ENCODE assay signal across 2 cellular contexts in the genomic region with DNA sequence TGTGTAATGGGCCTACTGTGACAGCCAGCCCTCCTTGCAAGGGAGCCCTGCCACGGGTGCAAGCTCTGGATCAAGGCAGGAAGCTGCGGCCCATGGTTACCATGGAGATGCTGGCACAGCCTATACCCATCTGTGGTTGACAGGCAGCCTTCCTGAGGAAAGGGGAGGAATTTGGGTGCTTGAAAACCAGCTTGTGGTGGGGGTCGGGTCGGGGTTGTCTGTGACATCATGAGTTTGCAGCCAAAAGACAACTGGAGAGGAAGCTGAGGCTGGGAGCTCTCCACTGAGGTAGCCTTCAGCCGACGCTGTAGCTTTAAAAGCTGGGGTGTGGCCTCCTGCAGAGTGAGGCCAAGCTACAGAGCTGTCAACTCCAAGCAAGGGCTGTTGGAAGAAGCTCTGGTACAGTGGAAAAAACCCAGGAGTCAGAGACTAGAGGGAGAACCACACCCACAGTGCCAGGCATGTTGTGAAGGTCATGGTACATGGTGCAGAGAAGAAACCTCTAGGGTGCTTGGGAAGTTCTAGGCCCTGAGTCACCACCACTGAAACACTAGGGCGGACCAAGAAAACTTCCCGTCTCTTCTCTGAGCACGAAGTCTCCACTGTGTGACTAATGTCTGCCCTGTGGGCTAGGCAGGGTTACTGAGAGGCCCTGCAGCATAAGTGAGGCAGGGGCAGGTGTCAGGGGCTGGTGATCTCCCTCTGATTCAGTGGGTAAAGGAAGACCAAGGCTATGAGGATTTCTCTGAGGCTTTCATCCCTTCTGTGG.
A peak's percentile ranks its signal among the peaks of the same experiment; 100 is the strongest.
TF ChIP-seq lines count a peak whose summit lies in the region.

No MANE protein-coding gene starts in this region.

TF ChIP-seq in GM23338, 12 proteins besides CTCF, POLR2A, EP300 and RAD21:
- TF ChIP-seq, protein P1, sequence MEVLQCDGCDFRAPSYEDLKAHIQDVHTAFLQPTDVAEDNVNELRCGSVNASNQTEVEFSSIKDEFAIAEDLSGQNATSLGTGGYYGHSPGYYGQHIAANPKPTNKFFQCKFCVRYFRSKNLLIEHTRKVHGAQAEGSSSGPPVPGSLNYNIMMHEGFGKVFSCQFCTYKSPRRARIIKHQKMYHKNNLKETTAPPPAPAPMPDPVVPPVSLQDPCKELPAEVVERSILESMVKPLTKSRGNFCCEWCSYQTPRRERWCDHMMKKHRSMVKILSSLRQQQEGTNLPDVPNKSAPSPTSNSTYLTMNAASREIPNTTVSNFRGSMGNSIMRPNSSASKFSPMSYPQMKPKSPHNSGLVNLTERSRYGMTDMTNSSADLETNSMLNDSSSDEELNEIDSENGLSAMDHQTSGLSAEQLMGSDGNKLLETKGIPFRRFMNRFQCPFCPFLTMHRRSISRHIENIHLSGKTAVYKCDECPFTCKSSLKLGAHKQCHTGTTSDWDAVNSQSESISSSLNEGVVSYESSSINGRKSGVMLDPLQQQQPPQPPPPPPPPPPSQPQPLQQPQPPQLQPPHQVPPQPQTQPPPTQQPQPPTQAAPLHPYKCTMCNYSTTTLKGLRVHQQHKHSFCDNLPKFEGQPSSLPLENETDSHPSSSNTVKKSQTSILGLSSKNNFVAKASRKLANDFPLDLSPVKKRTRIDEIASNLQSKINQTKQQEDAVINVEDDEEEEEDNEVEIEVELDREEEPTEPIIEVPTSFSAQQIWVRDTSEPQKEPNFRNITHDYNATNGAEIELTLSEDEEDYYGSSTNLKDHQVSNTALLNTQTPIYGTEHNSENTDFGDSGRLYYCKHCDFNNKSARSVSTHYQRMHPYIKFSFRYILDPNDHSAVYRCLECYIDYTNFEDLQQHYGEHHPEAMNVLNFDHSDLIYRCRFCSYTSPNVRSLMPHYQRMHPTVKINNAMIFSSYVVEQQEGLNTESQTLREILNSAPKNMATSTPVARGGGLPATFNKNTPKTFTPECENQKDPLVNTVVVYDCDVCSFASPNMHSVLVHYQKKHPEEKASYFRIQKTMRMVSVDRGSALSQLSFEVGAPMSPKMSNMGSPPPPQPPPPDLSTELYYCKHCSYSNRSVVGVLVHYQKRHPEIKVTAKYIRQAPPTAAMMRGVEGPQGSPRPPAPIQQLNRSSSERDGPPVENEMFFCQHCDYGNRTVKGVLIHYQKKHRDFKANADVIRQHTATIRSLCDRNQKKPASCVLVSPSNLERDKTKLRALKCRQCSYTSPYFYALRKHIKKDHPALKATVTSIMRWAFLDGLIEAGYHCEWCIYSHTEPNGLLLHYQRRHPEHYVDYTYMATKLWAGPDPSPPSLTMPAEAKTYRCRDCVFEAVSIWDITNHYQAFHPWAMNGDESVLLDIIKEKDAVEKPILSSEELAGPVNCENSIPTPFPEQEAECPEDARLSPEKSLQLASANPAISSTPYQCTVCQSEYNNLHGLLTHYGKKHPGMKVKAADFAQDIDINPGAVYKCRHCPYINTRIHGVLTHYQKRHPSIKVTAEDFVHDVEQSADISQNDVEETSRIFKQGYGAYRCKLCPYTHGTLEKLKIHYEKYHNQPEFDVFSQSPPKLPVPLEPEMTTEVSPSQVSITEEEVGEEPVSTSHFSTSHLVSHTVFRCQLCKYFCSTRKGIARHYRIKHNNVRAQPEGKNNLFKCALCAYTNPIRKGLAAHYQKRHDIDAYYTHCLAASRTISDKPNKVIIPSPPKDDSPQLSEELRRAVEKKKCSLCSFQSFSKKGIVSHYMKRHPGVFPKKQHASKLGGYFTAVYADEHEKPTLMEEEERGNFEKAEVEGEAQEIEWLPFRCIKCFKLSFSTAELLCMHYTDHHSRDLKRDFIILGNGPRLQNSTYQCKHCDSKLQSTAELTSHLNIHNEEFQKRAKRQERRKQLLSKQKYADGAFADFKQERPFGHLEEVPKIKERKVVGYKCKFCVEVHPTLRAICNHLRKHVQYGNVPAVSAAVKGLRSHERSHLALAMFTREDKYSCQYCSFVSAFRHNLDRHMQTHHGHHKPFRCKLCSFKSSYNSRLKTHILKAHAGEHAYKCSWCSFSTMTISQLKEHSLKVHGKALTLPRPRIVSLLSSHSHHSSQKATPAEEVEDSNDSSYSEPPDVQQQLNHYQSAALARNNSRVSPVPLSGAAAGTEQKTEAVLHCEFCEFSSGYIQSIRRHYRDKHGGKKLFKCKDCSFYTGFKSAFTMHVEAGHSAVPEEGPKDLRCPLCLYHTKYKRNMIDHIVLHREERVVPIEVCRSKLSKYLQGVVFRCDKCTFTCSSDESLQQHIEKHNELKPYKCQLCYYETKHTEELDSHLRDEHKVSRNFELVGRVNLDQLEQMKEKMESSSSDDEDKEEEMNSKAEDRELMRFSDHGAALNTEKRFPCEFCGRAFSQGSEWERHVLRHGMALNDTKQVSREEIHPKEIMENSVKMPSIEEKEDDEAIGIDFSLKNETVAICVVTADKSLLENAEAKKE (CRISPR knock-in tag; IDR thresholded peaks at IDR 0.05) = no peak
- TF ChIP-seq STAT1 (IDR thresholded peaks at IDR 0.05; ENCODE audit: unreplicated experiment) (no peak), EZH2 (IDR thresholded peaks at IDR 0.05; ENCODE audit: low read depth, unreplicated experiment) (no peak), NANOG (IDR thresholded peaks at IDR 0.05; ENCODE audit: borderline replicate concordance) (no peak), ZNF331 (CRISPR knock-in tag; IDR thresholded peaks at IDR 0.05; ENCODE audit: low read depth) (no peak), ZNF114 (CRISPR knock-in tag; IDR thresholded peaks at IDR 0.05) (no peak), JUNB (IDR thresholded peaks at IDR 0.05; ENCODE audit: unreplicated experiment) (no peak), POLR2AphosphoS5 (IDR thresholded peaks at IDR 0.05; ENCODE audit: low read depth) (no peak), CREB1 (CRISPR knock-in tag; IDR thresholded peaks at IDR 0.05; ENCODE audit: low read depth) (no peak)
- TF ChIP-seq, protein P2, sequence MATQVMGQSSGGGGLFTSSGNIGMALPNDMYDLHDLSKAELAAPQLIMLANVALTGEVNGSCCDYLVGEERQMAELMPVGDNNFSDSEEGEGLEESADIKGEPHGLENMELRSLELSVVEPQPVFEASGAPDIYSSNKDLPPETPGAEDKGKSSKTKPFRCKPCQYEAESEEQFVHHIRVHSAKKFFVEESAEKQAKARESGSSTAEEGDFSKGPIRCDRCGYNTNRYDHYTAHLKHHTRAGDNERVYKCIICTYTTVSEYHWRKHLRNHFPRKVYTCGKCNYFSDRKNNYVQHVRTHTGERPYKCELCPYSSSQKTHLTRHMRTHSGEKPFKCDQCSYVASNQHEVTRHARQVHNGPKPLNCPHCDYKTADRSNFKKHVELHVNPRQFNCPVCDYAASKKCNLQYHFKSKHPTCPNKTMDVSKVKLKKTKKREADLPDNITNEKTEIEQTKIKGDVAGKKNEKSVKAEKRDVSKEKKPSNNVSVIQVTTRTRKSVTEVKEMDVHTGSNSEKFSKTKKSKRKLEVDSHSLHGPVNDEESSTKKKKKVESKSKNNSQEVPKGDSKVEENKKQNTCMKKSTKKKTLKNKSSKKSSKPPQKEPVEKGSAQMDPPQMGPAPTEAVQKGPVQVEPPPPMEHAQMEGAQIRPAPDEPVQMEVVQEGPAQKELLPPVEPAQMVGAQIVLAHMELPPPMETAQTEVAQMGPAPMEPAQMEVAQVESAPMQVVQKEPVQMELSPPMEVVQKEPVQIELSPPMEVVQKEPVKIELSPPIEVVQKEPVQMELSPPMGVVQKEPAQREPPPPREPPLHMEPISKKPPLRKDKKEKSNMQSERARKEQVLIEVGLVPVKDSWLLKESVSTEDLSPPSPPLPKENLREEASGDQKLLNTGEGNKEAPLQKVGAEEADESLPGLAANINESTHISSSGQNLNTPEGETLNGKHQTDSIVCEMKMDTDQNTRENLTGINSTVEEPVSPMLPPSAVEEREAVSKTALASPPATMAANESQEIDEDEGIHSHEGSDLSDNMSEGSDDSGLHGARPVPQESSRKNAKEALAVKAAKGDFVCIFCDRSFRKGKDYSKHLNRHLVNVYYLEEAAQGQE (IDR thresholded peaks at IDR 0.05; ENCODE audit: unreplicated experiment) = no peak

TF ChIP-seq in HepG2, 621 proteins besides CTCF, POLR2A, EP300 and RAD21 (continues in another document):
- TF ChIP-seq, protein P3, sequence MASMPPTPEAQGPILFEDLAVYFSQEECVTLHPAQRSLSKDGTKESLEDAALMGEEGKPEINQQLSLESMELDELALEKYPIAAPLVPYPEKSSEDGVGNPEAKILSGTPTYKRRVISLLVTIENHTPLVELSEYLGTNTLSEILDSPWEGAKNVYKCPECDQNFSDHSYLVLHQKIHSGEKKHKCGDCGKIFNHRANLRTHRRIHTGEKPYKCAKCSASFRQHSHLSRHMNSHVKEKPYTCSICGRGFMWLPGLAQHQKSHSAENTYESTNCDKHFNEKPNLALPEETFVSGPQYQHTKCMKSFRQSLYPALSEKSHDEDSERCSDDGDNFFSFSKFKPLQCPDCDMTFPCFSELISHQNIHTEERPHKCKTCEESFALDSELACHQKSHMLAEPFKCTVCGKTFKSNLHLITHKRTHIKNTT (CRISPR knock-in tag; IDR thresholded peaks at IDR 0.05) = no peak
- TF ChIP-seq JUN (CRISPR knock-in tag; IDR thresholded peaks at IDR 0.05) (0 out of 2 replicates have a peak, but pooled peaks have one; percentile 41), RXRB (CRISPR knock-in tag; IDR thresholded peaks at IDR 0.05; ENCODE audit: borderline replicate concordance) (peak; percentile 24; the same call in 1 of the 2 replicates), ZNF747 (CRISPR knock-in tag; IDR thresholded peaks at IDR 0.05; ENCODE audit: borderline replicate concordance) (0 out of 2 replicates have a peak, but pooled peaks have one; percentile 12), BRCA1 (CRISPR knock-in tag; IDR thresholded peaks at IDR 0.05) (no peak), GZF1 (CRISPR knock-in tag; IDR thresholded peaks at IDR 0.05) (peak; percentile 33; the same call in 1 of the 2 replicates), SNAPC2 (CRISPR knock-in tag; IDR thresholded peaks at IDR 0.05) (peak; percentile 56; the same call in 1 of the 2 replicates), DMAP1 (CRISPR knock-in tag; IDR thresholded peaks at IDR 0.05) (peak; percentile 34; the same call in 1 of the 2 replicates), TOPORS (CRISPR knock-in tag; IDR thresholded peaks at IDR 0.05) (0 out of 2 replicates have a peak, but pooled peaks have one; percentile 37), ZNF543 (CRISPR knock-in tag; IDR thresholded peaks at IDR 0.05) (0 out of 2 replicates have a peak, but pooled peaks have one; percentile 6), ZNF564 (CRISPR knock-in tag; IDR thresholded peaks at IDR 0.05) (0 out of 2 replicates have a peak, but pooled peaks have one; percentile 34), MBD4 (IDR thresholded peaks at IDR 0.05; ENCODE audit: borderline replicate concordance, low read length) (no peak), ZFY (CRISPR knock-in tag; IDR thresholded peaks at IDR 0.05) (0 out of 2 replicates have a peak, but pooled peaks have one; percentile 9), HDAC1 (CRISPR knock-in tag; IDR thresholded peaks at IDR 0.05) (peak; percentile 18)
- TF ChIP-seq, protein P4, sequence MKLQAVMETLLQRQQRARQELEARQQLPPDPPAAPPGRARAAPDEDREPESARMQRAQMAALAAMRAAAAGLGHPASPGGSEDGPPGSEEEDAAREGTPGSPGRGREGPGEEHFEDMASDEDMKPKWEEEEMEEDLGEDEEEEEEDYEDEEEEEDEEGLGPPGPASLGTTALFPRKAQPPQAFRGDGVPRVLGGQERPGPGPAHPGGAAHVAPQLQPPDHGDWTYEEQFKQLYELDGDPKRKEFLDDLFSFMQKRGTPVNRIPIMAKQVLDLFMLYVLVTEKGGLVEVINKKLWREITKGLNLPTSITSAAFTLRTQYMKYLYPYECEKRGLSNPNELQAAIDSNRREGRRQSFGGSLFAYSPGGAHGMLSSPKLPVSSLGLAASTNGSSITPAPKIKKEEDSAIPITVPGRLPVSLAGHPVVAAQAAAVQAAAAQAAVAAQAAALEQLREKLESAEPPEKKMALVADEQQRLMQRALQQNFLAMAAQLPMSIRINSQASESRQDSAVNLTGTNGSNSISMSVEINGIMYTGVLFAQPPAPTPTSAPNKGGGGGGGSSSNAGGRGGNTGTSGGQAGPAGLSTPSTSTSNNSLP (IDR thresholded peaks at IDR 0.05; ENCODE audit: low read depth, low read length) = no peak
- TF ChIP-seq, protein P5, sequence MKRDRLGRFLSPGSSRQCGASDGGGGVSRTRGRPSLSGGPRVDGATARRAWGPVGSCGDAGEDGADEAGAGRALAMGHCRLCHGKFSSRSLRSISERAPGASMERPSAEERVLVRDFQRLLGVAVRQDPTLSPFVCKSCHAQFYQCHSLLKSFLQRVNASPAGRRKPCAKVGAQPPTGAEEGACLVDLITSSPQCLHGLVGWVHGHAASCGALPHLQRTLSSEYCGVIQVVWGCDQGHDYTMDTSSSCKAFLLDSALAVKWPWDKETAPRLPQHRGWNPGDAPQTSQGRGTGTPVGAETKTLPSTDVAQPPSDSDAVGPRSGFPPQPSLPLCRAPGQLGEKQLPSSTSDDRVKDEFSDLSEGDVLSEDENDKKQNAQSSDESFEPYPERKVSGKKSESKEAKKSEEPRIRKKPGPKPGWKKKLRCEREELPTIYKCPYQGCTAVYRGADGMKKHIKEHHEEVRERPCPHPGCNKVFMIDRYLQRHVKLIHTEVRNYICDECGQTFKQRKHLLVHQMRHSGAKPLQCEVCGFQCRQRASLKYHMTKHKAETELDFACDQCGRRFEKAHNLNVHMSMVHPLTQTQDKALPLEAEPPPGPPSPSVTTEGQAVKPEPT (CRISPR knock-in tag; IDR thresholded peaks at IDR 0.05; ENCODE audit: low read depth) = peak; percentile 59; the same call in 1 of the 2 replicates
- TF ChIP-seq, protein P6, sequence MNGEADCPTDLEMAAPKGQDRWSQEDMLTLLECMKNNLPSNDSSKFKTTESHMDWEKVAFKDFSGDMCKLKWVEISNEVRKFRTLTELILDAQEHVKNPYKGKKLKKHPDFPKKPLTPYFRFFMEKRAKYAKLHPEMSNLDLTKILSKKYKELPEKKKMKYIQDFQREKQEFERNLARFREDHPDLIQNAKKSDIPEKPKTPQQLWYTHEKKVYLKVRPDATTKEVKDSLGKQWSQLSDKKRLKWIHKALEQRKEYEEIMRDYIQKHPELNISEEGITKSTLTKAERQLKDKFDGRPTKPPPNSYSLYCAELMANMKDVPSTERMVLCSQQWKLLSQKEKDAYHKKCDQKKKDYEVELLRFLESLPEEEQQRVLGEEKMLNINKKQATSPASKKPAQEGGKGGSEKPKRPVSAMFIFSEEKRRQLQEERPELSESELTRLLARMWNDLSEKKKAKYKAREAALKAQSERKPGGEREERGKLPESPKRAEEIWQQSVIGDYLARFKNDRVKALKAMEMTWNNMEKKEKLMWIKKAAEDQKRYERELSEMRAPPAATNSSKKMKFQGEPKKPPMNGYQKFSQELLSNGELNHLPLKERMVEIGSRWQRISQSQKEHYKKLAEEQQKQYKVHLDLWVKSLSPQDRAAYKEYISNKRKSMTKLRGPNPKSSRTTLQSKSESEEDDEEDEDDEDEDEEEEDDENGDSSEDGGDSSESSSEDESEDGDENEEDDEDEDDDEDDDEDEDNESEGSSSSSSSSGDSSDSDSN (CRISPR knock-in tag; IDR thresholded peaks at IDR 0.05) = no peak
- TF ChIP-seq, protein P7, sequence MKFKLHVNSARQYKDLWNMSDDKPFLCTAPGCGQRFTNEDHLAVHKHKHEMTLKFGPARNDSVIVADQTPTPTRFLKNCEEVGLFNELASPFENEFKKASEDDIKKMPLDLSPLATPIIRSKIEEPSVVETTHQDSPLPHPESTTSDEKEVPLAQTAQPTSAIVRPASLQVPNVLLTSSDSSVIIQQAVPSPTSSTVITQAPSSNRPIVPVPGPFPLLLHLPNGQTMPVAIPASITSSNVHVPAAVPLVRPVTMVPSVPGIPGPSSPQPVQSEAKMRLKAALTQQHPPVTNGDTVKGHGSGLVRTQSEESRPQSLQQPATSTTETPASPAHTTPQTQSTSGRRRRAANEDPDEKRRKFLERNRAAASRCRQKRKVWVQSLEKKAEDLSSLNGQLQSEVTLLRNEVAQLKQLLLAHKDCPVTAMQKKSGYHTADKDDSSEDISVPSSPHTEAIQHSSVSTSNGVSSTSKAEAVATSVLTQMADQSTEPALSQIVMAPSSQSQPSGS (CRISPR knock-in tag; IDR thresholded peaks at IDR 0.05) = peak; percentile 10; the same call in 1 of the 2 replicates
- TF ChIP-seq, protein P8, sequence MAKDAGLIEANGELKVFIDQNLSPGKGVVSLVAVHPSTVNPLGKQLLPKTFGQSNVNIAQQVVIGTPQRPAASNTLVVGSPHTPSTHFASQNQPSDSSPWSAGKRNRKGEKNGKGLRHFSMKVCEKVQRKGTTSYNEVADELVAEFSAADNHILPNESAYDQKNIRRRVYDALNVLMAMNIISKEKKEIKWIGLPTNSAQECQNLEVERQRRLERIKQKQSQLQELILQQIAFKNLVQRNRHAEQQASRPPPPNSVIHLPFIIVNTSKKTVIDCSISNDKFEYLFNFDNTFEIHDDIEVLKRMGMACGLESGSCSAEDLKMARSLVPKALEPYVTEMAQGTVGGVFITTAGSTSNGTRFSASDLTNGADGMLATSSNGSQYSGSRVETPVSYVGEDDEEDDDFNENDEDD (CRISPR knock-in tag; IDR thresholded peaks at IDR 0.05; ENCODE audit: borderline replicate concordance) = no peak
